ENCODE assay signal across 1 cellular context in the genomic region with DNA sequence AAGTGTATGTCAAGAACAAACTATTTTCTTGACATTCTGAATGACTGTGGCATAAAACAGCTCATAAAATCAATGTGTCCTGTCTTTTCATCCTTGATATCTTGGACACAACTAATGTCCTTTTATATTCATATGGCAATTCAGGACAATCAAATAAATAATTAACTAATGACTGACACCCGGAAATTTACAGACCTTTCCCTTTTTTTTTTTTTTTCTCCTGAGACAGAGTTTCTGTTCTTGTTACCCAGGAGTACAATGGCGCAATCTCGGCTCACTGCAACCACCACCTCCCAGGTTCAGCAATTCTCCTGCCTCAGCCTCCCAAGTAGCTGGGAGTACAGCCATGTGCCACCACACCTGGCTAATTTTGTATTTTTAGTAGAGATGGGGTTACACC.
A peak's percentile ranks its signal among the peaks of the same experiment; 100 is the strongest.
TF ChIP-seq lines count a peak whose summit lies in the region.

No MANE protein-coding gene starts in this region.

TF ChIP-seq in HepG2, 621 proteins besides CTCF, POLR2A, EP300 and RAD21 (continued from another document):
- TF ChIP-seq, protein P1, sequence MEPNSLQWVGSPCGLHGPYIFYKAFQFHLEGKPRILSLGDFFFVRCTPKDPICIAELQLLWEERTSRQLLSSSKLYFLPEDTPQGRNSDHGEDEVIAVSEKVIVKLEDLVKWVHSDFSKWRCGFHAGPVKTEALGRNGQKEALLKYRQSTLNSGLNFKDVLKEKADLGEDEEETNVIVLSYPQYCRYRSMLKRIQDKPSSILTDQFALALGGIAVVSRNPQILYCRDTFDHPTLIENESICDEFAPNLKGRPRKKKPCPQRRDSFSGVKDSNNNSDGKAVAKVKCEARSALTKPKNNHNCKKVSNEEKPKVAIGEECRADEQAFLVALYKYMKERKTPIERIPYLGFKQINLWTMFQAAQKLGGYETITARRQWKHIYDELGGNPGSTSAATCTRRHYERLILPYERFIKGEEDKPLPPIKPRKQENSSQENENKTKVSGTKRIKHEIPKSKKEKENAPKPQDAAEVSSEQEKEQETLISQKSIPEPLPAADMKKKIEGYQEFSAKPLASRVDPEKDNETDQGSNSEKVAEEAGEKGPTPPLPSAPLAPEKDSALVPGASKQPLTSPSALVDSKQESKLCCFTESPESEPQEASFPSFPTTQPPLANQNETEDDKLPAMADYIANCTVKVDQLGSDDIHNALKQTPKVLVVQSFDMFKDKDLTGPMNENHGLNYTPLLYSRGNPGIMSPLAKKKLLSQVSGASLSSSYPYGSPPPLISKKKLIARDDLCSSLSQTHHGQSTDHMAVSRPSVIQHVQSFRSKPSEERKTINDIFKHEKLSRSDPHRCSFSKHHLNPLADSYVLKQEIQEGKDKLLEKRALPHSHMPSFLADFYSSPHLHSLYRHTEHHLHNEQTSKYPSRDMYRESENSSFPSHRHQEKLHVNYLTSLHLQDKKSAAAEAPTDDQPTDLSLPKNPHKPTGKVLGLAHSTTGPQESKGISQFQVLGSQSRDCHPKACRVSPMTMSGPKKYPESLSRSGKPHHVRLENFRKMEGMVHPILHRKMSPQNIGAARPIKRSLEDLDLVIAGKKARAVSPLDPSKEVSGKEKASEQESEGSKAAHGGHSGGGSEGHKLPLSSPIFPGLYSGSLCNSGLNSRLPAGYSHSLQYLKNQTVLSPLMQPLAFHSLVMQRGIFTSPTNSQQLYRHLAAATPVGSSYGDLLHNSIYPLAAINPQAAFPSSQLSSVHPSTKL (CRISPR knock-in tag; IDR thresholded peaks at IDR 0.05) = peak; percentile 21; the same call in 1 of the 2 replicates
- TF ChIP-seq CEBPG (CRISPR knock-in tag; IDR thresholded peaks at IDR 0.05) (peak; percentile 73), ASH2L (IDR thresholded peaks at IDR 0.05; ENCODE audit: insufficient read length, low read depth, low read length) (no peak), SOX5 (CRISPR knock-in tag; IDR thresholded peaks at IDR 0.05; ENCODE audit: borderline replicate concordance) (peak; percentile 13; the same call in 1 of the 2 replicates), CEBPB (IDR thresholded peaks at IDR 0.05; ENCODE audit: borderline replicate concordance, low read depth, low read length) (peak; percentile 59; the same call in 1 of the 2 replicates)
- TF ChIP-seq, protein P2, sequence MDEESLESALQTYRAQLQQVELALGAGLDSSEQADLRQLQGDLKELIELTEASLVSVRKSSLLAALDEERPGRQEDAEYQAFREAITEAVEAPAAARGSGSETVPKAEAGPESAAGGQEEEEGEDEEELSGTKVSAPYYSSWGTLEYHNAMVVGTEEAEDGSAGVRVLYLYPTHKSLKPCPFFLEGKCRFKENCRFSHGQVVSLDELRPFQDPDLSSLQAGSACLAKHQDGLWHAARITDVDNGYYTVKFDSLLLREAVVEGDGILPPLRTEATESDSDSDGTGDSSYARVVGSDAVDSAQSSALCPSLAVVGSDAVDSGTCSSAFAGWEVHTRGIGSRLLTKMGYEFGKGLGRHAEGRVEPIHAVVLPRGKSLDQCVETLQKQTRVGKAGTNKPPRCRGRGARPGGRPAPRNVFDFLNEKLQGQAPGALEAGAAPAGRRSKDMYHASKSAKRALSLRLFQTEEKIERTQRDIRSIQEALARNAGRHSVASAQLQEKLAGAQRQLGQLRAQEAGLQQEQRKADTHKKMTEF (CRISPR knock-in tag; IDR thresholded peaks at IDR 0.05) = no peak
- TF ChIP-seq, protein P3, sequence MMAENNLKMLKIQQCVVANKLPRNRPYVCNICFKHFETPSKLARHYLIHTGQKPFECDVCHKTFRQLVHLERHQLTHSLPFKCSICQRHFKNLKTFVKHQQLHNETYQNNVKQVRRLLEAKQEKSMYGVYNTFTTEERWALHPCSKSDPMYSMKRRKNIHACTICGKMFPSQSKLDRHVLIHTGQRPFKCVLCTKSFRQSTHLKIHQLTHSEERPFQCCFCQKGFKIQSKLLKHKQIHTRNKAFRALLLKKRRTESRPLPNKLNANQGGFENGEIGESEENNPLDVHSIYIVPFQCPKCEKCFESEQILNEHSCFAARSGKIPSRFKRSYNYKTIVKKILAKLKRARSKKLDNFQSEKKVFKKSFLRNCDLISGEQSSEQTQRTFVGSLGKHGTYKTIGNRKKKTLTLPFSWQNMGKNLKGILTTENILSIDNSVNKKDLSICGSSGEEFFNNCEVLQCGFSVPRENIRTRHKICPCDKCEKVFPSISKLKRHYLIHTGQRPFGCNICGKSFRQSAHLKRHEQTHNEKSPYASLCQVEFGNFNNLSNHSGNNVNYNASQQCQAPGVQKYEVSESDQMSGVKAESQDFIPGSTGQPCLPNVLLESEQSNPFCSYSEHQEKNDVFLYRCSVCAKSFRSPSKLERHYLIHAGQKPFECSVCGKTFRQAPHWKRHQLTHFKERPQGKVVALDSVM (CRISPR knock-in tag; IDR thresholded peaks at IDR 0.05) = 0 out of 2 replicates have a peak, but pooled peaks have one; percentile 16
- TF ChIP-seq, protein P4, sequence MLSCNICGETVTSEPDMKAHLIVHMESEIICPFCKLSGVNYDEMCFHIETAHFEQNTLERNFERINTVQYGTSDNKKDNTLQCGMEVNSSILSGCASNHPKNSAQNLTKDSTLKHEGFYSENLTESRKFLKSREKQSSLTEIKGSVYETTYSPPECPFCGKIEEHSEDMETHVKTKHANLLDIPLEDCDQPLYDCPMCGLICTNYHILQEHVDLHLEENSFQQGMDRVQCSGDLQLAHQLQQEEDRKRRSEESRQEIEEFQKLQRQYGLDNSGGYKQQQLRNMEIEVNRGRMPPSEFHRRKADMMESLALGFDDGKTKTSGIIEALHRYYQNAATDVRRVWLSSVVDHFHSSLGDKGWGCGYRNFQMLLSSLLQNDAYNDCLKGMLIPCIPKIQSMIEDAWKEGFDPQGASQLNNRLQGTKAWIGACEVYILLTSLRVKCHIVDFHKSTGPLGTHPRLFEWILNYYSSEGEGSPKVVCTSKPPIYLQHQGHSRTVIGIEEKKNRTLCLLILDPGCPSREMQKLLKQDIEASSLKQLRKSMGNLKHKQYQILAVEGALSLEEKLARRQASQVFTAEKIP (CRISPR knock-in tag; IDR thresholded peaks at IDR 0.05; ENCODE audit: borderline replicate concordance) = no peak
